In the genomic region with DNA sequence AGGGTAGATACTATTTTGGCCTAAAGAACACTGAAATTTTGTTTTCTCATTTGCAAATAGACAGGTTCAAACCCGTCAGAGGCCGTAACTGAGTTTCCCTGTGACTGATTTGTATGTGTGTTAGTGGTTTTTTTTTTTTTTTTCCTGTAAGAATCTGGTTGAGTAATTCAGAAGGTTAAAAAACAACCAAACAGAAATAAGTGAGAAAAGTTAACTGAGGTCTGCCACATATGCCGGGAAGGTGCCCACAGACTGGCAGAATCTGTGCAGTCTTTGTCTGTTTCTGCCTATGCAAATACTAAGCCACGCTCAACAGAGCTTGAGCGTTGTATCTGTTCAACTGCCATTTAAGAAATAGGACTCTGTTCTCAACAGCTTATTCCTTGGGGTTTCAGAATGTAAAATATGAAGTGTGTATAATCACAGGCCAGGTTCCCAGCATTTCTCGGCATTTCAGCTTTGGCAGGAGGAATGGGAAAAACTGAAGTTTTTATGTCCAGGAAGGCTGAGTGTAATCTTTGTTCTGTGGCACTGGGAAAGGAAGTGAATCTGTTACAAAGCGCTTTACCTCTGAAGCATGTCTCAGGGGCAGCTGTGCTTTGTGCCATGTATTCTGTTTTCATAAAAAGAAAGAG, we compare ENCODE assay signal across 8 cellular contexts.
A peak's percentile ranks its signal among the peaks of the same experiment; 100 is the strongest.
DNase-seq lines count a peak whose midpoint lies in the region; ATAC-seq and TF ChIP-seq lines count a peak whose summit lies in the region.

No MANE protein-coding gene starts in this region.

- H3K9me3 ChIP-seq in CD4-positive, CD25-positive, alpha-beta regulatory T cell (ENCODE audit: control insufficient read depth in 2 of 2, low read length in 2 of 2): no peaks in the 10 kb centered on the region
- H3K9me3 ChIP-seq in right lobe of liver (no peaks in the 10 kb centered on the region), upper lobe of left lung (no peaks in the 10 kb centered on the region), adrenal gland (replicated peaks in 1 of 3) (no peaks in the 10 kb centered on the region)

- peaks cover 0 to 2% (median 0%) of the 10 kb centered on the region in 7 donors for H3K9me3 Mint-ChIP-seq in CD4-positive, CD25-positive, alpha-beta regulatory T cell
- peaks cover 9% of the 10 kb centered on the region for H3K9me3 Mint-ChIP-seq in activated T-helper 2 cell treated with anti-CD3 and anti-CD28 coated beads, Interferon-gamma antibody, Interleukin-2, Interleukin-4, amounts not matched to agents 10 μg/mL and 5 μg/mL and 100 μg/mL, durations not matched to agents 14 hours and 24 hours and 36 hours

- no peak for TF ChIP-seq CTCF in right lobe of liver (IDR thresholded peaks at IDR 0.05)
- TF ChIP-seq CTCF in upper lobe of left lung (IDR thresholded peaks at IDR 0.05): no peak
- TF ChIP-seq CTCF in adrenal gland (IDR thresholded peaks at IDR 0.05): no peak

- TF ChIP-seq POLR2A in right lobe of liver (IDR thresholded peaks at IDR 0.05): no peak
- TF ChIP-seq POLR2A in upper lobe of left lung (IDR thresholded peaks at IDR 0.05): no peak
- no peak for TF ChIP-seq POLR2A in adrenal gland (IDR thresholded peaks at IDR 0.05)

- peaks cover 40 to 97% (median 70%) of the 10 kb centered on the region in 4 donors for H3K4me1 Mint-ChIP-seq in CD4-positive, CD25-positive, alpha-beta regulatory T cell
- peaks cover 72% of the 10 kb centered on the region for H3K4me1 Mint-ChIP-seq in activated T-helper 2 cell treated with anti-CD3 and anti-CD28 coated beads, Interferon-gamma antibody, Interleukin-2, Interleukin-4, amounts not matched to agents 10 μg/mL and 5 μg/mL and 100 μg/mL, durations not matched to agents 14 hours and 24 hours and 36 hours (ENCODE audit: low read depth)

- H3K27ac Mint-ChIP-seq in CD4-positive, CD25-positive, alpha-beta regulatory T cell: peak overlapping the region in 2 of 3 donors; percentile 95 to 98
- H3K27ac Mint-ChIP-seq in activated T-helper 2 cell treated with anti-CD3 and anti-CD28 coated beads, Interferon-gamma antibody, Interleukin-2, Interleukin-4, amounts not matched to agents 10 μg/mL and 5 μg/mL and 100 μg/mL, durations not matched to agents 14 hours and 24 hours and 36 hours: peak overlapping the region; percentile 95

- peak overlapping the region; percentile 63 for H3K4me3 ChIP-seq in CD4-positive, CD25-positive, alpha-beta regulatory T cell (ENCODE audit: low read depth, low read length)
- H3K4me3 ChIP-seq in right lobe of liver (no peak overlapping the region), upper lobe of left lung (no peak overlapping the region), adrenal gland (no peak overlapping the region)

- peaks cover 67% of the 10 kb centered on the region for H3K4me1 ChIP-seq in CD4-positive, CD25-positive, alpha-beta regulatory T cell (ENCODE audit: control insufficient read depth, insufficient read depth, low read length, poor library complexity, severe bottlenecking)
- peaks cover 0 to 6% (median 0%) of the 10 kb centered on the region in 4 donors for H3K4me1 ChIP-seq in right lobe of liver
- peaks cover 33 to 42% (median 34%) of the 10 kb centered on the region in 4 donors for H3K4me1 ChIP-seq in upper lobe of left lung
- peaks cover 4 to 7% of the 10 kb centered on the region in 2 donors for H3K4me1 ChIP-seq in adrenal gland (replicated peaks in 1 of 2)

- peak in 2 of 3 donors; percentile 56 to 66 for DNase-seq in CD4-positive, CD25-positive, alpha-beta regulatory T cell
- peak; percentile 37 for DNase-seq in HK-2 (ENCODE audit: unreplicated experiment)
- DNase-seq in activated T-helper 2 cell treated with anti-CD3 and anti-CD28 coated beads, Interferon-gamma antibody, Interleukin-2, Interleukin-4, amounts not matched to agents 10 μg/mL and 5 μg/mL and 100 μg/mL, durations not matched to agents 14 hours and 24 hours and 36 hours (ENCODE audit: low spot score): peak; percentile 24
- DNase-seq in right lobe of liver: no peak
- no peak for DNase-seq in upper lobe of left lung
- DNase-seq in NCI-H128 (lab: John Stamatoyannopoulos, UW; ENCODE audit: unreplicated experiment): no peak
- no peak for DNase-seq in adrenal gland

- H3K36me3 Mint-ChIP-seq in CD4-positive, CD25-positive, alpha-beta regulatory T cell: peaks cover 29% of the 10 kb centered on the region
- H3K36me3 Mint-ChIP-seq in activated T-helper 2 cell treated with anti-CD3 and anti-CD28 coated beads, Interferon-gamma antibody, Interleukin-2, Interleukin-4, amounts not matched to agents 10 μg/mL and 5 μg/mL and 100 μg/mL, durations not matched to agents 14 hours and 24 hours and 36 hours (ENCODE audit: low read depth): peaks cover 73% of the 10 kb centered on the region

- intact Hi-C loops in activated T-helper 2 cell treated with anti-CD3 and anti-CD28 coated beads, Interferon-gamma antibody, Interleukin-2, Interleukin-4, amounts not matched to agents 10 μg/mL and 5 μg/mL and 100 μg/mL, durations not matched to agents 14 hours and 24 hours and 36 hours (cut with micrococcal nuclease): loop anchor here (1.0 kb wide), 5 partner anchors 8 to 192 kb away; a partner anchor contains a TSS
- intact Hi-C loops in right lobe of liver (cut with DNase I): no loop called here
- intact Hi-C loops in adrenal gland (cut with DNase I): no loop called here

- no peak for TF ChIP-seq EP300 in upper lobe of left lung (IDR thresholded peaks at IDR 0.05)

- H3K27ac ChIP-seq in CD4-positive, CD25-positive, alpha-beta regulatory T cell (ENCODE audit: insufficient read depth, low read length, poor library complexity, severe bottlenecking): peak overlapping the region; percentile 66
- H3K27ac ChIP-seq in right lobe of liver (peak overlapping the region in 1 of 3 donors; percentile 0), upper lobe of left lung (peak overlapping the region; percentile 26 to 69 (median 60)), adrenal gland (peak overlapping the region in 2 of 5 donors; percentile 26 to 31)

- 62% methylated on average over 7 of the region's 7 CpGs for WGBS in right lobe of liver (ENCODE audit: insufficient coverage, low coverage, low lambda C conversion rate, missing lambda C conversion rate)
- 45 to 54% methylated on average over 7 of the region's 7 CpGs for WGBS in upper lobe of left lung, 2 donors
- 75 to 83% (median 79%) methylated on average over 7 of the region's 7 CpGs for WGBS in adrenal gland, 4 donors

- H3K36me3 ChIP-seq in CD4-positive, CD25-positive, alpha-beta regulatory T cell (ENCODE audit: control insufficient read depth, insufficient read depth, low read length): peaks cover 39% of the 10 kb centered on the region
- no peaks in the 10 kb centered on the region for H3K36me3 ChIP-seq in right lobe of liver
- H3K36me3 ChIP-seq in upper lobe of left lung: no peaks in the 10 kb centered on the region
- no peaks in the 10 kb centered on the region for H3K36me3 ChIP-seq in adrenal gland (replicated peaks in 1 of 2)

- H3K4me3 Mint-ChIP-seq in CD4-positive, CD25-positive, alpha-beta regulatory T cell: peak overlapping the region; percentile 56 to 80 (median 68)
- H3K4me3 Mint-ChIP-seq in activated T-helper 2 cell treated with anti-CD3 and anti-CD28 coated beads, Interferon-gamma antibody, Interleukin-2, Interleukin-4, amounts not matched to agents 10 μg/mL and 5 μg/mL and 100 μg/mL, durations not matched to agents 14 hours and 24 hours and 36 hours (ENCODE audit: low read depth): peak overlapping the region; percentile 76

- peak; percentile 87 to 89 for ATAC-seq in CD4-positive, CD25-positive, alpha-beta regulatory T cell (ENCODE audit: low read depth in 2 of 2)
- ATAC-seq in GM21360 (IDR thresholded peaks at IDR 0.05; ENCODE audit: unreplicated experiment): peak; percentile 72
- ATAC-seq in right lobe of liver: peak in 3 of 4 donors; percentile 28 to 75 (median 74)
- ATAC-seq in upper lobe of left lung (ENCODE audit: low FRiP score in 2 of 2): no peak

- H3K27me3 ChIP-seq in CD4-positive, CD25-positive, alpha-beta regulatory T cell (ENCODE audit: control insufficient read depth, insufficient read depth, low read length): no peaks in the 10 kb centered on the region
- H3K27me3 ChIP-seq in right lobe of liver (no peaks in the 10 kb centered on the region), upper lobe of left lung (no peaks in the 10 kb centered on the region), adrenal gland (no peaks in the 10 kb centered on the region)

- no peaks in the 10 kb centered on the region for H3K27me3 Mint-ChIP-seq in CD4-positive, CD25-positive, alpha-beta regulatory T cell
- no peaks in the 10 kb centered on the region for H3K27me3 Mint-ChIP-seq in activated T-helper 2 cell treated with anti-CD3 and anti-CD28 coated beads, Interferon-gamma antibody, Interleukin-2, Interleukin-4, amounts not matched to agents 10 μg/mL and 5 μg/mL and 100 μg/mL, durations not matched to agents 14 hours and 24 hours and 36 hours (ENCODE audit: low read depth)

Comparison
In these comparisons a context has a peak if more than half of its experiments do, and no peak if none do; other contexts are left out.
1. ATAC-seq: peak in CD4-positive, CD25-positive, alpha-beta regulatory T cell (2 of 2), GM21360 (single experiment) and right lobe of liver (3 of 4); none in upper lobe of left lung (0 of 2).
2. DNase-seq: peak in CD4-positive, CD25-positive, alpha-beta regulatory T cell (2 of 3), HK-2 (single experiment) and activated T-helper 2 cell treated with anti-CD3 and anti-CD28 coated beads, Interferon-gamma antibody, Interleukin-2, Interleukin-4, amounts not matched to agents 10 μg/mL and 5 μg/mL and 100 μg/mL, durations not matched to agents 14 hours and 24 hours and 36 hours (single experiment); none in right lobe of liver (0 of 3), upper lobe of left lung (0 of 2), NCI-H128 (single experiment) and adrenal gland (0 of 7).